In genomic region chr14:35296505-35296904, GRCh38 we compare ENCODE assay signal across 18 cellular contexts. TPM values are rescaled to one million over a fixed set of nuclear protein-coding genes. Genes with fewer than 3 reads are reported as not detected.
DNase-seq lines count a peak whose midpoint lies in the region; ATAC-seq and TF ChIP-seq lines count a peak whose summit lies in the region.
"Had no signal": no experiment of that assay in that cellular context is flagged by ENCODE, and none has a peak within 500 bp of the region (broad histone marks: within the 10 kb centered on the region; RNA-seq: fewer than 3 reads in every experiment).

No MANE protein-coding gene starts in this region.

- H3K9me3 ChIP-seq in PC-9 (ENCODE audit: insufficient read depth, low read depth) = no peaks in the 10 kb centered on the region
- H3K9me3 ChIP-seq in aorta (ENCODE audit: control insufficient read depth, low read length) = no peaks in the 10 kb centered on the region
- H3K9me3 ChIP-seq: gastroesophageal sphincter, spleen had no signal

- no peaks in the 10 kb centered on the region for H3K9me2 ChIP-seq in PC-9 (ENCODE audit: insufficient read depth)

- no peaks in the 10 kb centered on the region for H3K9me3 Mint-ChIP-seq in T-helper 1 cell treated with Interleukin-12 subunit alpha and Interleukin-12 subunit beta and Interleukin-4 antibody, amounts not matched to agents 30 μg/mL and 1 μg/mL, for 36 hours
- no peaks in the 10 kb centered on the region for H3K9me3 Mint-ChIP-seq in nephron progenitor cell
- H3K9me3 Mint-ChIP-seq: stimulated activated memory B cell treated with anti-CD40 and anti-IgM and Interleukin-4, amounts not matched to agents 10 μg/mL and 1 μg/mL and 100 μg/mL, for 72 hours had no signal

- POLR2A ChIA-PET in PC-9 (lab: Charles Lee; ENCODE audit: unreplicated experiment) = no interaction called here

- no peaks in the 10 kb centered on the region; the same call in none of the 2 replicates for H4K20me1 ChIP-seq in PC-9 (ENCODE audit: insufficient read depth)

- H3K4me1 ChIP-seq in PC-9 (replicated peaks; ENCODE audit: insufficient read depth) (peaks cover 21% of the 10 kb centered on the region), aorta (ENCODE audit: control insufficient read depth in 1 of 2, insufficient read depth in 2 of 2, low read length in 2 of 2) (peaks cover 2 to 3% of the 10 kb centered on the region in 2 donors)

- H3K36me3 Mint-ChIP-seq in T-helper 1 cell treated with Interleukin-12 subunit alpha and Interleukin-12 subunit beta and Interleukin-4 antibody, amounts not matched to agents 30 μg/mL and 1 μg/mL, for 36 hours (ENCODE audit: low read depth) = peaks cover 28% of the 10 kb centered on the region
- peaks cover 20% of the 10 kb centered on the region for H3K36me3 Mint-ChIP-seq in nephron progenitor cell (ENCODE audit: low read depth)

- no peak overlapping the region for H2AFZ ChIP-seq in PC-9

- H3K27me3 Mint-ChIP-seq in T-helper 1 cell treated with Interleukin-12 subunit alpha and Interleukin-12 subunit beta and Interleukin-4 antibody, amounts not matched to agents 30 μg/mL and 1 μg/mL, for 36 hours (ENCODE audit: low read depth) = no peaks in the 10 kb centered on the region
- no peaks in the 10 kb centered on the region for H3K27me3 Mint-ChIP-seq in nephron progenitor cell (ENCODE audit: low read depth, poor library complexity)
- H3K27me3 Mint-ChIP-seq: progenitor cell of endocrine pancreas; stimulated activated memory B cell treated with anti-CD40 and anti-IgM and Interleukin-4, amounts not matched to agents 10 μg/mL and 1 μg/mL and 100 μg/mL, for 72 hours had no signal

- H3F3A ChIP-seq in PC-9 (ENCODE audit: insufficient read depth, low read depth) = no peaks in the 10 kb centered on the region

- H3K4me1 Mint-ChIP-seq in T-helper 1 cell treated with Interleukin-12 subunit alpha and Interleukin-12 subunit beta and Interleukin-4 antibody, amounts not matched to agents 30 μg/mL and 1 μg/mL, for 36 hours (ENCODE audit: low read depth) = peaks cover 51% of the 10 kb centered on the region
- peaks cover 29% of the 10 kb centered on the region for H3K4me1 Mint-ChIP-seq in nephron progenitor cell

- no peak overlapping the region for H3K4me2 ChIP-seq in PC-9

- no peak overlapping the region for H3K27ac Mint-ChIP-seq in T-helper 1 cell treated with Interleukin-12 subunit alpha and Interleukin-12 subunit beta and Interleukin-4 antibody, amounts not matched to agents 30 μg/mL and 1 μg/mL, for 36 hours
- H3K27ac Mint-ChIP-seq in nephron progenitor cell = no peak overlapping the region
- H3K27ac Mint-ChIP-seq: stimulated activated memory B cell treated with anti-CD40 and anti-IgM and Interleukin-4, amounts not matched to agents 10 μg/mL and 1 μg/mL and 100 μg/mL, for 72 hours had no signal

- H3K27ac ChIP-seq in PC-9 = peak overlapping the region; percentile 12; the same call in 1 of the 2 replicates
- peak overlapping the region; percentile 17 for H3K27ac ChIP-seq in epithelial cell of prostate
- no peak overlapping the region for H3K27ac ChIP-seq in aorta (ENCODE audit: low read depth in 1 of 2, low read length in 2 of 2)
- H3K27ac ChIP-seq: coronary artery had no signal

- peaks cover 2% of the 10 kb centered on the region; the same call in 1 of the 2 replicates for H3K36me3 ChIP-seq in PC-9 (ENCODE audit: low read depth)
- H3K36me3 ChIP-seq in aorta (ENCODE audit: control insufficient read depth in 1 of 2, insufficient read depth in 2 of 2, low read length in 1 of 2) = no peaks in the 10 kb centered on the region
- H3K36me3 ChIP-seq: gastroesophageal sphincter had no signal

- ATAC-seq in HG02852 (IDR thresholded peaks at IDR 0.05; ENCODE audit: unreplicated experiment) (no peak), aorta (ENCODE audit: low FRiP score) (no peak)
- ATAC-seq: gastroesophageal sphincter; left ventricle myocardium superior; stimulated activated memory B cell treated with anti-CD40 and anti-IgM and Interleukin-4, amounts not matched to agents 10 μg/mL and 1 μg/mL and 100 μg/mL, for 72 hours had no signal

- intact Hi-C loops in PC-9 (cut with micrococcal nuclease; ENCODE audit: unreplicated experiment) = no loop called here
- intact Hi-C loops in aorta (cut with DNase I) = loop anchor here in 1 of 2 donors (10.0 kb wide), 1 partner anchor 172 kb away; the partner anchor contains the start of genes PPP2R3C and PRORP

- H3K79me2 ChIP-seq in PC-9 (ENCODE audit: low read depth) = peaks cover 89% of the 10 kb centered on the region

- 76 to 77% methylated on average over 3 of the region's 3 CpGs for WGBS in aorta, 2 donors

- CTCF ChIA-PET in PC-9 (lab: Charles Lee) = no interaction called here

- peak overlapping the region; percentile 15 for H3K4me3 Mint-ChIP-seq in T-helper 1 cell treated with Interleukin-12 subunit alpha and Interleukin-12 subunit beta and Interleukin-4 antibody, amounts not matched to agents 30 μg/mL and 1 μg/mL, for 36 hours
- H3K4me3 Mint-ChIP-seq in nephron progenitor cell = no peak overlapping the region
- H3K4me3 Mint-ChIP-seq: stimulated activated memory B cell treated with anti-CD40 and anti-IgM and Interleukin-4, amounts not matched to agents 10 μg/mL and 1 μg/mL and 100 μg/mL, for 72 hours had no signal

- H3K27me3 ChIP-seq in PC-9 (ENCODE audit: insufficient read depth, low read depth) (no peaks in the 10 kb centered on the region), aorta (ENCODE audit: control insufficient read depth in 1 of 2, insufficient read depth in 2 of 2, low read length in 1 of 2) (no peaks in the 10 kb centered on the region)
- H3K27me3 ChIP-seq: gastroesophageal sphincter, spleen had no signal

- H3K4me3 ChIP-seq in PC-9 (no peak overlapping the region), aorta (ENCODE audit: low read length in 2 of 2) (no peak overlapping the region)
- H3K4me3 ChIP-seq: coronary artery, gastroesophageal sphincter had no signal

- TF ChIP-seq CTCF in PC-9 (conservative IDR thresholded peaks at IDR 0.05) = no peak
- no peak for TF ChIP-seq CTCF in nephron progenitor cell (IDR thresholded peaks at IDR 0.05)

- DNase-seq in T-helper 1 cell (no peak), CD1c-positive myeloid dendritic cell (ENCODE audit: extremely low spot score) (peak; percentile 39), PC-9 (no peak), epithelial cell of prostate (ENCODE audit: low read depth, low spot score) (no peak), aorta (no peak), nephron progenitor cell (no peak)
- DNase-seq: left ventricle myocardium superior, NCI-H1417 treated with DMSO at 0.1 percent for 48 hours, NCI-H2227 treated with DMSO at 0.1 percent for 48 hours, Right ventricle myocardium superior, spleen, T-helper 9 cell had no signal

- BruUV-seq in PC-9 (replicated peaks; lab: Mats Ljungman, UMichigan) = no TSS peak

RNA-seq across cellular contexts. Expression of gene PSMA6, which starts 4.3 kb away (rescaled TPM):
- total RNA-seq in PC-9 (2021) (118 and 188 TPM in 2 replicates), aorta (100 to 1,000 TPM in 1 of 2 donors, 10 to 100 TPM in 1; 91.6 to 109 TPM)
- polyA plus RNA-seq in aorta = 100 to 1,000 TPM in 1 of 2 donors, 10 to 100 TPM in 1; 95.7 to 174 TPM

Comparison
In these comparisons a context has a peak if more than half of its experiments do, and no peak if none do; other contexts are left out.
1. H3K27ac ChIP-seq: peak in PC-9 (single experiment) and epithelial cell of prostate (single experiment); none in aorta (0 of 2).